1 cellular context compared by ENCODE assay signal in the genomic region with DNA sequence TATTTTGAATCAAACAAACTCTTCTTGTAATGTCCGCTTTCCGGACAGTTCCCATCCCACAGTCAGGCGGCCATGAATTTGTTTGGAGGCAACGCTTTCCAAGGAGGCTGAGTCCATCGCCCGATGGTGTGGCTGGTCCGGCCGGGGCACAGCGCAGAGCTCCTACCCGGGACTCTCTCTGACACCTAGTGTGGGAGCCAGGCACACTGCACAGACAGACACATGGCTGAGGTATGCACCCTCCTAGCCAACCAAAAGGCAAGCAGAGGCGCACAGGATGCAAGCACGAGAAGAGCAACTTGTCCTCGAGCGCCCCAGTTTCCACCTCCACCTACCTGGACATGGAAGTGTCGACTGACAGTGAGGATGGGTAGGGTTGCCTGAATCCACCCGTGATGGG.
TF ChIP-seq lines count a peak whose summit lies in the region.

No MANE protein-coding gene starts in this region.

TF ChIP-seq in H1, 55 proteins besides CTCF, POLR2A, EP300 and RAD21 (continued from another document):
- TF ChIP-seq, protein P1, sequence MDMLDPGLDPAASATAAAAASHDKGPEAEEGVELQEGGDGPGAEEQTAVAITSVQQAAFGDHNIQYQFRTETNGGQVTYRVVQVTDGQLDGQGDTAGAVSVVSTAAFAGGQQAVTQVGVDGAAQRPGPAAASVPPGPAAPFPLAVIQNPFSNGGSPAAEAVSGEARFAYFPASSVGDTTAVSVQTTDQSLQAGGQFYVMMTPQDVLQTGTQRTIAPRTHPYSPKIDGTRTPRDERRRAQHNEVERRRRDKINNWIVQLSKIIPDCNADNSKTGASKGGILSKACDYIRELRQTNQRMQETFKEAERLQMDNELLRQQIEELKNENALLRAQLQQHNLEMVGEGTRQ (IDR thresholded peaks at IDR 0.05; ENCODE audit: low read length) = no peak
- TF ChIP-seq TCF12 (IDR thresholded peaks at IDR 0.05; ENCODE audit: low read depth, low read length) (no peak), NRF1 (IDR thresholded peaks at IDR 0.05; ENCODE audit: low read depth, low read length) (no peak), SAP30 (IDR thresholded peaks at IDR 0.05; ENCODE audit: insufficient read depth, insufficient replicate concordance, low read length) (no peak), CREB1 (IDR thresholded peaks at IDR 0.05) (no peak)
- TF ChIP-seq, protein P2, sequence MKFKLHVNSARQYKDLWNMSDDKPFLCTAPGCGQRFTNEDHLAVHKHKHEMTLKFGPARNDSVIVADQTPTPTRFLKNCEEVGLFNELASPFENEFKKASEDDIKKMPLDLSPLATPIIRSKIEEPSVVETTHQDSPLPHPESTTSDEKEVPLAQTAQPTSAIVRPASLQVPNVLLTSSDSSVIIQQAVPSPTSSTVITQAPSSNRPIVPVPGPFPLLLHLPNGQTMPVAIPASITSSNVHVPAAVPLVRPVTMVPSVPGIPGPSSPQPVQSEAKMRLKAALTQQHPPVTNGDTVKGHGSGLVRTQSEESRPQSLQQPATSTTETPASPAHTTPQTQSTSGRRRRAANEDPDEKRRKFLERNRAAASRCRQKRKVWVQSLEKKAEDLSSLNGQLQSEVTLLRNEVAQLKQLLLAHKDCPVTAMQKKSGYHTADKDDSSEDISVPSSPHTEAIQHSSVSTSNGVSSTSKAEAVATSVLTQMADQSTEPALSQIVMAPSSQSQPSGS (IDR thresholded peaks at IDR 0.05; ENCODE audit: low read length) = no peak
- TF ChIP-seq, protein P3, sequence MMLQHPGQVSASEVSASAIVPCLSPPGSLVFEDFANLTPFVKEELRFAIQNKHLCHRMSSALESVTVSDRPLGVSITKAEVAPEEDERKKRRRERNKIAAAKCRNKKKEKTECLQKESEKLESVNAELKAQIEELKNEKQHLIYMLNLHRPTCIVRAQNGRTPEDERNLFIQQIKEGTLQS (IDR thresholded peaks at IDR 0.05; ENCODE audit: insufficient read depth, low read depth, low read length) = no peak
- TF ChIP-seq, protein P4, sequence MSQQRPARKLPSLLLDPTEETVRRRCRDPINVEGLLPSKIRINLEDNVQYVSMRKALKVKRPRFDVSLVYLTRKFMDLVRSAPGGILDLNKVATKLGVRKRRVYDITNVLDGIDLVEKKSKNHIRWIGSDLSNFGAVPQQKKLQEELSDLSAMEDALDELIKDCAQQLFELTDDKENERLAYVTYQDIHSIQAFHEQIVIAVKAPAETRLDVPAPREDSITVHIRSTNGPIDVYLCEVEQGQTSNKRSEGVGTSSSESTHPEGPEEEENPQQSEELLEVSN (IDR thresholded peaks at IDR 0.05) = no peak
